8 cellular contexts compared by ENCODE assay signal in genomic region chr12:122021193-122021821, GRCh38. TPM values are rescaled to one million over a fixed set of nuclear protein-coding genes. Genes with fewer than 3 reads are reported as not detected.
DNase-seq lines count a peak whose midpoint lies in the region; ATAC-seq and TF ChIP-seq lines count a peak whose summit lies in the region.

No MANE protein-coding gene starts in this region.

- H3K4me1 ChIP-seq in DND-41 (ENCODE audit: insufficient read depth, low read length) = peaks cover 57% of the 10 kb centered on the region
- peaks cover 16% of the 10 kb centered on the region for H3K4me1 ChIP-seq in adipocyte (ENCODE audit: control insufficient read depth, insufficient read depth, low read length)
- H3K4me1 ChIP-seq in hepatocyte (ENCODE audit: insufficient read depth) = peaks cover 16% of the 10 kb centered on the region

- H3K9ac ChIP-seq in DND-41 (ENCODE audit: low read depth, low read length) (peak overlapping the region; percentile 95), adipocyte (ENCODE audit: low read length) (no peak overlapping the region)

- H3K4me3 ChIP-seq in DND-41 (ENCODE audit: low read depth in 1 of 2, low read length in 2 of 2) (peak overlapping the region; percentile 48 to 81), LNCaP clone FGC (ENCODE audit: low read depth, low read length) (peak overlapping the region; percentile 65), adipocyte (ENCODE audit: low read length) (peak overlapping the region; percentile 77), hepatocyte (peak overlapping the region; percentile 79), skeletal muscle cell (ENCODE audit: low read depth, low read length) (peak overlapping the region; percentile 58)

- H3K27ac ChIP-seq in DND-41 (ENCODE audit: low read length) (peak overlapping the region; percentile 88), hepatocyte (no peak overlapping the region)

- TF ChIP-seq CTCF in DND-41 (IDR thresholded peaks at IDR 0.05; ENCODE audit: borderline replicate concordance, extremely low read depth, low read length, poor library complexity, severe bottlenecking) (no peak), LNCaP clone FGC (IDR thresholded peaks at IDR 0.05; ENCODE audit: control insufficient read depth, extremely low read depth, insufficient read depth) (no peak), hepatocyte (IDR thresholded peaks at IDR 0.05; ENCODE audit: poor library complexity) (no peak)

- H4K20me1 ChIP-seq in DND-41 (ENCODE audit: insufficient read depth, low read length) = peaks cover 20% of the 10 kb centered on the region
- H4K20me1 ChIP-seq in hepatocyte (ENCODE audit: insufficient read depth, poor library complexity, severe bottlenecking) = no peaks in the 10 kb centered on the region

- H3K27me3 ChIP-seq in DND-41 (ENCODE audit: insufficient read depth, low read length, poor library complexity) (no peaks in the 10 kb centered on the region), adipocyte (replicated peaks; ENCODE audit: control insufficient read depth, insufficient read depth, low read length) (no peaks in the 10 kb centered on the region), hepatocyte (no peaks in the 10 kb centered on the region)

- peak overlapping the region; percentile 82 for H2AFZ ChIP-seq in DND-41 (ENCODE audit: low read depth, low read length)
- H2AFZ ChIP-seq in hepatocyte = peak overlapping the region; percentile 97

- ATAC-seq in DND-41 (ENCODE audit: insufficient read depth, low read depth) (peak; percentile 46), GM21367 (IDR thresholded peaks at IDR 0.05; ENCODE audit: unreplicated experiment) (no peak), HG03469 (IDR thresholded peaks at IDR 0.05; ENCODE audit: unreplicated experiment) (no peak)

- DNase-seq in DND-41 = peak; percentile 57
- no peak for DNase-seq in LNCaP clone FGC (ENCODE audit: low read depth)
- peak; percentile 56 for DNase-seq in adipocyte (ENCODE audit: low read depth)
- DNase-seq in hepatocyte (ENCODE audit: low spot score) = peak; percentile 31
- DNase-seq in skeletal muscle cell (ENCODE audit: low read depth) = no peak
- no peak for DNase-seq in effector CD8-positive, alpha-beta T cell (lab: John Stamatoyannopoulos, UW)

- peaks cover 72% of the 10 kb centered on the region for H3K79me2 ChIP-seq in DND-41 (ENCODE audit: insufficient read depth, low read length)
- H3K79me2 ChIP-seq in hepatocyte = peaks cover 42% of the 10 kb centered on the region

- H3K4me2 ChIP-seq in DND-41 (ENCODE audit: insufficient read depth, low read length) = peak overlapping the region; percentile 98
- H3K4me2 ChIP-seq in hepatocyte = peak overlapping the region; percentile 98

- H3K36me3 ChIP-seq in DND-41 (ENCODE audit: insufficient read depth, low read length) = peaks cover 8% of the 10 kb centered on the region; the same call in 1 of the 2 replicates
- H3K36me3 ChIP-seq in adipocyte (ENCODE audit: control insufficient read depth, insufficient read depth, low read length, severe bottlenecking) = no peaks in the 10 kb centered on the region
- no peaks in the 10 kb centered on the region for H3K36me3 ChIP-seq in hepatocyte (replicated peaks; ENCODE audit: insufficient read depth, low read depth)

- H3K9me2 ChIP-seq in hepatocyte (replicated peaks; ENCODE audit: insufficient read depth) = no peaks in the 10 kb centered on the region

- 5% methylated on average over 28 of the region's 57 CpGs for WGBS in hepatocyte (ENCODE audit: low lambda C conversion rate, missing lambda C conversion rate)

- H3K9me3 ChIP-seq in DND-41 (ENCODE audit: insufficient read depth, low read length, severe bottlenecking) (no peaks in the 10 kb centered on the region), adipocyte (ENCODE audit: control insufficient read depth, low read length) (peaks cover 12% of the 10 kb centered on the region), hepatocyte (ENCODE audit: low read depth) (no peaks in the 10 kb centered on the region)

RNA-seq across cellular contexts. Expression of gene BCL7A, which starts 0.4 kb away (rescaled TPM):
- 9.6 and 14.2 TPM in 2 replicates for total RNA-seq in hepatocyte
- polyA plus RNA-seq in hepatocyte = 11.8 and 14.9 TPM in 2 replicates

RNA-seq across cellular contexts. Expression of gene MLXIP, which starts 57.2 kb away (rescaled TPM):
- total RNA-seq in hepatocyte = 5.6 and 11.5 TPM in 2 replicates
- polyA plus RNA-seq in hepatocyte = 33.1 and 39.4 TPM in 2 replicates

Comparison
In these comparisons a context has a peak if more than half of its experiments do, and no peak if none do; other contexts are left out.
1. DNase-seq: peak in DND-41 (single experiment), adipocyte (single experiment) and hepatocyte (single experiment); none in LNCaP clone FGC (single experiment), skeletal muscle cell (single experiment) and effector CD8-positive, alpha-beta T cell (single experiment).
2. Peak in every context shown above with its lines, with median percentiles within 50 percentile points of each other: H3K4me3 ChIP-seq.